2 cellular contexts compared by ENCODE assay signal in the genomic region with DNA sequence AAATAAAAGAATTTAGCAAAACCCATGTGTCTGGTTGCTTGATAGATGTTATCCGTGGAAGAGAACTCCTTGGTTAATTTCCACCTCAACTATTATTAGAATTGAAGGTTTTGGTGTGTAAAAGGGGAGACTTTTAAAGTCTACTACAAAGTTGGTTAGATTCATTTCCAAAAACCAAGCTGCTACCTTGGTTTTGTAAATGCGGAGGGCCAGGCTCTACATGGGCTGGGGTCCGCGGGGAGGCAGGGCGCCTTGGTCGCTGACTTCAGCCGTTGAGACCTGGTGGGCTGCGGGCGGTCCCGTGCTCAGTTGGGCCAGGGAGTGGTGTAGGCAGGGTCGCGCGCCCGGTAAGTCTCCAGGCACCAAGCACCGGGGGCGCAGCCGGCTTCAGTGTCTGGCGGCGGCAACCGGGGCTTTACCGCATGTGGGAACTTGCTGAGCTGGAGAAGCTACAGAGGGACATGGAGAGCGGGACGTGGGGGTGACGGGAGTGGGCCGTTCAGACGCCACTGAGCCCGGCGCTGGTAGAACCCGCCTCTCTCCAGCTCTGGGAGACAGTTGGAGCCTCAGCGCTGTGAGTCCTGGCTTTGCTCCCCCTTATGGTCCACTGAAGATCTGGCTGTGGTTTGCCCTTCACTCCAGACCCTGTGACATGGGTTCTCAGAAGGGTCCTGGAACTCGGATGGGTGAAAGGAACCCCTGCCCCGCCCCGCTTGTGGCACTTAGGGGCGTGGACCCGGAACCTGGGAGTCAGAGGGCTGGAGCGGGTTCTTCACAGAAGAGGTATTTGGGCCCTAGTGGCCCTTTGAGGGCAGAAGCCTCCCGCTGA.
TF ChIP-seq lines count a peak whose summit lies in the region.

No MANE protein-coding gene starts in this region.

TF ChIP-seq in HepG2, 621 proteins besides CTCF, POLR2A, EP300 and RAD21:
- peak; percentile 47; the same call in 1 of the 2 replicates for TF ChIP-seq ZBTB38 (CRISPR knock-in tag; IDR thresholded peaks at IDR 0.05)
- no peak for TF ChIP-seq ASH2L (IDR thresholded peaks at IDR 0.05; ENCODE audit: insufficient read length, low read depth, low read length)
- peak; percentile 98 for TF ChIP-seq AGO2 (optimal IDR thresholded peaks at IDR 0.05; ENCODE audit: low read depth, low read length)
- TF ChIP-seq MIER3 (CRISPR knock-in tag; IDR thresholded peaks at IDR 0.05; ENCODE audit: borderline replicate concordance): no peak
- no peak for TF ChIP-seq ZFP36L1 (CRISPR knock-in tag; IDR thresholded peaks at IDR 0.05)
- no peak for TF ChIP-seq ZNF530 (CRISPR knock-in tag; IDR thresholded peaks at IDR 0.05; ENCODE audit: low read depth)
- TF ChIP-seq, protein P1, sequence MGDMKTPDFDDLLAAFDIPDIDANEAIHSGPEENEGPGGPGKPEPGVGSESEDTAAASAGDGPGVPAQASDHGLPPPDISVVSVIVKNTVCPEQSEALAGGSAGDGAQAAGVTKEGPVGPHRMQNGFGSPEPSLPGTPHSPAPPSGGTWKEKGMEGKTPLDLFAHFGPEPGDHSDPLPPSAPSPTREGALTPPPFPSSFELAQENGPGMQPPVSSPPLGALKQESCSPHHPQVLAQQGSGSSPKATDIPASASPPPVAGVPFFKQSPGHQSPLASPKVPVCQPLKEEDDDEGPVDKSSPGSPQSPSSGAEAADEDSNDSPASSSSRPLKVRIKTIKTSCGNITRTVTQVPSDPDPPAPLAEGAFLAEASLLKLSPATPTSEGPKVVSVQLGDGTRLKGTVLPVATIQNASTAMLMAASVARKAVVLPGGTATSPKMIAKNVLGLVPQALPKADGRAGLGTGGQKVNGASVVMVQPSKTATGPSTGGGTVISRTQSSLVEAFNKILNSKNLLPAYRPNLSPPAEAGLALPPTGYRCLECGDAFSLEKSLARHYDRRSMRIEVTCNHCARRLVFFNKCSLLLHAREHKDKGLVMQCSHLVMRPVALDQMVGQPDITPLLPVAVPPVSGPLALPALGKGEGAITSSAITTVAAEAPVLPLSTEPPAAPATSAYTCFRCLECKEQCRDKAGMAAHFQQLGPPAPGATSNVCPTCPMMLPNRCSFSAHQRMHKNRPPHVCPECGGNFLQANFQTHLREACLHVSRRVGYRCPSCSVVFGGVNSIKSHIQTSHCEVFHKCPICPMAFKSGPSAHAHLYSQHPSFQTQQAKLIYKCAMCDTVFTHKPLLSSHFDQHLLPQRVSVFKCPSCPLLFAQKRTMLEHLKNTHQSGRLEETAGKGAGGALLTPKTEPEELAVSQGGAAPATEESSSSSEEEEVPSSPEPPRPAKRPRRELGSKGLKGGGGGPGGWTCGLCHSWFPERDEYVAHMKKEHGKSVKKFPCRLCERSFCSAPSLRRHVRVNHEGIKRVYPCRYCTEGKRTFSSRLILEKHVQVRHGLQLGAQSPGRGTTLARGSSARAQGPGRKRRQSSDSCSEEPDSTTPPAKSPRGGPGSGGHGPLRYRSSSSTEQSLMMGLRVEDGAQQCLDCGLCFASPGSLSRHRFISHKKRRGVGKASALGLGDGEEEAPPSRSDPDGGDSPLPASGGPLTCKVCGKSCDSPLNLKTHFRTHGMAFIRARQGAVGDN (CRISPR knock-in tag; IDR thresholded peaks at IDR 0.05): 0 out of 2 replicates have a peak, but pooled peaks have one; percentile 13
- TF ChIP-seq POLR2G (IDR thresholded peaks at IDR 0.05; ENCODE audit: low read depth, low read length): 0 out of 2 replicates have a peak, but pooled peaks have one; percentile 30
- TF ChIP-seq RBM22 (optimal IDR thresholded peaks at IDR 0.05; ENCODE audit: low read length): peak; percentile 51
- TF ChIP-seq RBFOX2 (IDR thresholded peaks at IDR 0.05; ENCODE audit: low read depth, low read length): peak; percentile 82
- no peak for TF ChIP-seq ZNF781 (CRISPR knock-in tag; IDR thresholded peaks at IDR 0.05; ENCODE audit: borderline replicate concordance, not compliant biosample characterization)
- TF ChIP-seq ZKSCAN1 (IDR thresholded peaks at IDR 0.05; ENCODE audit: low read length): no peak

TF ChIP-seq in HEK293T, 16 proteins besides CTCF, POLR2A, EP300 and RAD21:
- TF ChIP-seq PKNOX1 (IDR thresholded peaks at IDR 0.05): no peak
